18 cellular contexts compared by ENCODE assay signal in the genomic region with DNA sequence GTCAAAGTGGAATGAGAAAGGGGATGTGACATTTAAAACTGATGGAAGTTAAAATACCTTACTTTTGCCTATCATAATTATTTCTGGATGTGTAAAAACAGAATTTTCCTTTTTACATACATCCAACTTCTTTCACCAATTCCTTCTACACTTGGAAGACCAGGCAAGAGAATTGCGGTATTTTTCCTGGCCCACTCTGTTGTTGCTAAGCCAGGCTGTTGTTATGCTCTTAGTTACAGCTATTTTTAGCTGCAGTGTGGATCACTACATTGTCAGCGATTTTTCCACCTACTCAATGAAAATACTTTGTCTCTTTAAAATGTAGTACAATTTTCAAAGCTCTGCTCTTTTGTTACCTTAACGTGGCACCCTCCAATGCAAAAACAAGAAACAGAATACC. TPM values are rescaled to one million over a fixed set of nuclear protein-coding genes. Genes with fewer than 3 reads are reported as not detected.
DNase-seq lines count a peak whose midpoint lies in the region; ATAC-seq and TF ChIP-seq lines count a peak whose summit lies in the region.
"Had no signal": no experiment of that assay in that cellular context is flagged by ENCODE, and none has a peak within 500 bp of the region (broad histone marks: within the 10 kb centered on the region; RNA-seq: fewer than 3 reads in every experiment).

No MANE protein-coding gene starts in this region.

- no peaks in the 10 kb centered on the region for H3K79me2 ChIP-seq in GM23248 (ENCODE audit: insufficient read depth)
- H3K79me2 ChIP-seq in neural cell (replicated peaks; ENCODE audit: insufficient read depth, low read length), result no peaks in the 10 kb centered on the region

- H3K27me3 ChIP-seq in GM23248 (replicated peaks; ENCODE audit: insufficient read depth) (no peaks in the 10 kb centered on the region), endocrine pancreas (ENCODE audit: control insufficient read depth, insufficient read depth, low read length) (no peaks in the 10 kb centered on the region), neural cell (ENCODE audit: insufficient read depth, low read depth, low read length) (no peaks in the 10 kb centered on the region)
- H3K27me3 ChIP-seq: MG63 had no signal

- no peak for TF ChIP-seq RAD21 in neural cell (conservative IDR thresholded peaks at IDR 0.05)

- WGBS in GM23248 (ENCODE audit: low coverage in 1 of 2, low lambda C conversion rate in 2 of 2, missing lambda C conversion rate in 2 of 2), 2 experiments, result 2 to 3% methylated on average over 3 of the region's 3 CpGs

- no peaks in the 10 kb centered on the region for H4K20me1 ChIP-seq in GM23248 (ENCODE audit: insufficient read depth)
- H4K20me1 ChIP-seq in neural cell (ENCODE audit: insufficient read depth), result no peaks in the 10 kb centered on the region

- H3K4me1 ChIP-seq in GM23248 (ENCODE audit: insufficient read depth), result no peaks in the 10 kb centered on the region
- H3K4me1 ChIP-seq in endocrine pancreas (ENCODE audit: control insufficient read depth, insufficient read depth, low read length), result peaks cover 22% of the 10 kb centered on the region

- H3K9me3 ChIP-seq in GM23248 (ENCODE audit: low read depth) (no peaks in the 10 kb centered on the region), endocrine pancreas (ENCODE audit: control insufficient read depth, low read length) (no peaks in the 10 kb centered on the region), neural cell (ENCODE audit: low read length) (no peaks in the 10 kb centered on the region)
- H3K9me3 ChIP-seq: MG63 had no signal

- H3K27ac ChIP-seq in GM23248 (no peak overlapping the region), neural cell (ENCODE audit: low read length) (peak overlapping the region; percentile 62)
- H3K27ac ChIP-seq: C4-2B had no signal

- no peak overlapping the region for H3K4me3 ChIP-seq in GM23248
- peak overlapping the region; percentile 77 for H3K4me3 ChIP-seq in endocrine pancreas (ENCODE audit: control insufficient read depth, insufficient read depth, low read length)
- no peak overlapping the region for H3K4me3 ChIP-seq in neural cell (ENCODE audit: low read length)
- H3K4me3 ChIP-seq: MG63 had no signal

- TF ChIP-seq CTCF in neural cell (IDR thresholded peaks at IDR 0.05; ENCODE audit: poor library complexity, severe bottlenecking), result no peak

- DNase-seq in GM23248 (peak; percentile 20), RPMI8226 (peak; percentile 13)
- no peak for DNase-seq in activated CD4-positive, alpha-beta T cell treated with anti-CD3 and anti-CD28 coated beads, Interleukin-2, amount 50 U/mL, for 4 hours
- DNase-seq: GF-D8, GOT3, Kasumi-1, MG63, NCI-H1048, NCI-H1436 treated with DMSO at 0.1 percent for 48 hours, NCI-H2029 treated with DMSO at 0.1 percent for 48 hours, NCI-H524 treated with DMSO at 0.1 percent for 48 hours, PC-3, SW 1271 had no signal

- H3K4me2 ChIP-seq in GM23248 (ENCODE audit: unreplicated experiment), result no peak overlapping the region
- H3K4me2 ChIP-seq in neural cell (ENCODE audit: low read length), result peak overlapping the region; percentile 24

- peak; percentile 44 for TF ChIP-seq EP300 in neural cell (conservative IDR thresholded peaks at IDR 0.05; ENCODE audit: poor library complexity, severe bottlenecking)

- in situ Hi-C loops in GM23248 (cut with MboI), result no loop called here

- no peaks in the 10 kb centered on the region for H3K36me3 ChIP-seq in GM23248 (ENCODE audit: low read depth)
- H3K36me3 ChIP-seq in endocrine pancreas (ENCODE audit: control insufficient read depth, insufficient read depth, low read length), result no peaks in the 10 kb centered on the region
- no peaks in the 10 kb centered on the region for H3K36me3 ChIP-seq in neural cell (ENCODE audit: insufficient read depth, low read length)
- H3K36me3 ChIP-seq: MG63 had no signal

- no peak for ATAC-seq in GM19452 (IDR thresholded peaks at IDR 0.05; ENCODE audit: unreplicated experiment)
- no peak for ATAC-seq in HG03095 (IDR thresholded peaks at IDR 0.05; ENCODE audit: unreplicated experiment)
- ATAC-seq: PC-3 had no signal

- H3K9ac ChIP-seq in GM23248 (no peak overlapping the region), endocrine pancreas (ENCODE audit: control insufficient read depth, insufficient read depth, low read length) (no peak overlapping the region), neural cell (ENCODE audit: low read length) (no peak overlapping the region)

- H3F3A ChIP-seq in GM23248 (ENCODE audit: insufficient read depth) (no peaks in the 10 kb centered on the region), neural cell (ENCODE audit: insufficient read depth, low read length, poor library complexity, severe bottlenecking) (peaks cover 2% of the 10 kb centered on the region)

- H3K9me2 ChIP-seq in GM23248 (ENCODE audit: insufficient read depth), result no peaks in the 10 kb centered on the region
- H3K9me2 ChIP-seq in neural cell (ENCODE audit: insufficient read depth, low read length), result no peaks in the 10 kb centered on the region

- H2AFZ ChIP-seq in GM23248 (no peak overlapping the region), neural cell (ENCODE audit: low read depth, low read length) (no peak overlapping the region)

TF ChIP-seq in neural cell, 6 proteins besides CTCF, POLR2A, EP300 and RAD21:
- TF ChIP-seq TAF1 (IDR thresholded peaks at IDR 0.05; ENCODE audit: low read depth) (no peak), EZH2 (IDR thresholded peaks at IDR 0.05; ENCODE audit: borderline replicate concordance, insufficient read depth, low read length, poor library complexity, severe bottlenecking) (no peak), SMC3 (conservative IDR thresholded peaks at IDR 0.05; ENCODE audit: poor library complexity) (no peak), MXI1 (conservative IDR thresholded peaks at IDR 0.05; ENCODE audit: poor library complexity, severe bottlenecking) (no peak), POLR2AphosphoS5 (IDR thresholded peaks at IDR 0.05) (peak; percentile 62)
- TF ChIP-seq, protein P1, sequence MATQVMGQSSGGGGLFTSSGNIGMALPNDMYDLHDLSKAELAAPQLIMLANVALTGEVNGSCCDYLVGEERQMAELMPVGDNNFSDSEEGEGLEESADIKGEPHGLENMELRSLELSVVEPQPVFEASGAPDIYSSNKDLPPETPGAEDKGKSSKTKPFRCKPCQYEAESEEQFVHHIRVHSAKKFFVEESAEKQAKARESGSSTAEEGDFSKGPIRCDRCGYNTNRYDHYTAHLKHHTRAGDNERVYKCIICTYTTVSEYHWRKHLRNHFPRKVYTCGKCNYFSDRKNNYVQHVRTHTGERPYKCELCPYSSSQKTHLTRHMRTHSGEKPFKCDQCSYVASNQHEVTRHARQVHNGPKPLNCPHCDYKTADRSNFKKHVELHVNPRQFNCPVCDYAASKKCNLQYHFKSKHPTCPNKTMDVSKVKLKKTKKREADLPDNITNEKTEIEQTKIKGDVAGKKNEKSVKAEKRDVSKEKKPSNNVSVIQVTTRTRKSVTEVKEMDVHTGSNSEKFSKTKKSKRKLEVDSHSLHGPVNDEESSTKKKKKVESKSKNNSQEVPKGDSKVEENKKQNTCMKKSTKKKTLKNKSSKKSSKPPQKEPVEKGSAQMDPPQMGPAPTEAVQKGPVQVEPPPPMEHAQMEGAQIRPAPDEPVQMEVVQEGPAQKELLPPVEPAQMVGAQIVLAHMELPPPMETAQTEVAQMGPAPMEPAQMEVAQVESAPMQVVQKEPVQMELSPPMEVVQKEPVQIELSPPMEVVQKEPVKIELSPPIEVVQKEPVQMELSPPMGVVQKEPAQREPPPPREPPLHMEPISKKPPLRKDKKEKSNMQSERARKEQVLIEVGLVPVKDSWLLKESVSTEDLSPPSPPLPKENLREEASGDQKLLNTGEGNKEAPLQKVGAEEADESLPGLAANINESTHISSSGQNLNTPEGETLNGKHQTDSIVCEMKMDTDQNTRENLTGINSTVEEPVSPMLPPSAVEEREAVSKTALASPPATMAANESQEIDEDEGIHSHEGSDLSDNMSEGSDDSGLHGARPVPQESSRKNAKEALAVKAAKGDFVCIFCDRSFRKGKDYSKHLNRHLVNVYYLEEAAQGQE (IDR thresholded peaks at IDR 0.05; ENCODE audit: borderline replicate concordance), result peak; percentile 98

RNA-seq across cellular contexts. Expression of a gene that starts 43.4 kb away (rescaled TPM):
- 0.11 TPM in 1 of 2 replicates, not detected in the other for total RNA-seq in GM23248 (2014; rRNA removed; shearing (Covaris generic))
- polyA plus RNA-seq in GM23248 (2016; fragmentation: Nextera tagmentation; extraction: Ambion mirVana), result not detected in 2 replicates
- 15.0 and 20.1 TPM in 2 replicates for polyA plus RNA-seq in neural cell
- 17.7 and 20.2 TPM in 2 replicates for polyA minus RNA-seq in neural cell

Comparison
In these comparisons a context has a peak if more than half of its experiments do, and no peak if none do; other contexts are left out.
1. DNase-seq: peak in GM23248 (single experiment) and RPMI8226 (single experiment); none in activated CD4-positive, alpha-beta T cell treated with anti-CD3 and anti-CD28 coated beads, Interleukin-2, amount 50 U/mL, for 4 hours (0 of 2).
2. RNA of a gene that starts 43.4 kb away (polyA plus RNA-seq): 15.0 to 20.1 TPM in neural cell; not detected in GM23248; every median in the first group is over 10 times any median in the second.